14 cellular contexts compared by ENCODE assay signal in genomic region chrX:10356979-10357378, GRCh38.
A peak's percentile ranks its signal among the peaks of the same experiment; 100 is the strongest.
DNase-seq lines count a peak whose midpoint lies in the region; ATAC-seq lines count a peak whose summit lies in the region.
"Had no signal": no experiment of that assay in that cellular context is flagged by ENCODE, and none has a peak within 500 bp of the region (broad histone marks: within the 10 kb centered on the region; RNA-seq: fewer than 3 reads in every experiment).

No MANE protein-coding gene starts in this region.

- no peak for ATAC-seq in HG03139 (IDR thresholded peaks at IDR 0.05; ENCODE audit: unreplicated experiment)

- peak; percentile 12 for DNase-seq in AG20443 (ENCODE audit: low spot score)
- DNase-seq in HS-27A (ENCODE audit: low read depth) = peak; percentile 15
- peak; percentile 24 for DNase-seq in amniotic epithelial cell (ENCODE audit: low read depth)
- peak; percentile 3 for DNase-seq in hepatic stellate cell (ENCODE audit: low spot score)
- no peak for DNase-seq in NK-92 treated with Interleukin-12 subunit alpha and Interleukin-12 subunit beta, amount 100 ng/mL, for 24 hours (lab: John Stamatoyannopoulos, UW)
- DNase-seq in activated CD4-positive, CD25-positive, alpha-beta regulatory T cell treated with anti-CD3 and anti-CD28 coated beads, Interleukin-2, amount 50 U/mL, for 72 hours = no peak
- no peak for DNase-seq in NCI-H2227 (lab: John Stamatoyannopoulos, UW; ENCODE audit: unreplicated experiment)
- DNase-seq: activated effector memory CD4-positive, alpha-beta T cell treated with Interleukin-2 at 50 U/mL for 16 hours; AML-193; endodermal cell; NCI-H2227 treated with DMSO at 0.1 percent for 48 hours; posterior cingulate gyrus; stimulated activated CD4-positive, alpha-beta T cell treated with anti-CD3 and anti-CD28 coated beads, Interleukin-2, amount 100 ng/mL, for 48 hours had no signal

Comparison
In these comparisons a context has a peak if more than half of its experiments do, and no peak if none do; other contexts are left out.
1. DNase-seq: peak in AG20443 (single experiment), HS-27A (single experiment), amniotic epithelial cell (single experiment) and hepatic stellate cell (single experiment); none in NK-92 treated with Interleukin-12 subunit alpha and Interleukin-12 subunit beta, amount 100 ng/mL, for 24 hours (single experiment), activated CD4-positive, CD25-positive, alpha-beta regulatory T cell treated with anti-CD3 and anti-CD28 coated beads, Interleukin-2, amount 50 U/mL, for 72 hours (single experiment) and NCI-H2227 (single experiment).